ENCODE assay signal across 24 cellular contexts in the genomic region with DNA sequence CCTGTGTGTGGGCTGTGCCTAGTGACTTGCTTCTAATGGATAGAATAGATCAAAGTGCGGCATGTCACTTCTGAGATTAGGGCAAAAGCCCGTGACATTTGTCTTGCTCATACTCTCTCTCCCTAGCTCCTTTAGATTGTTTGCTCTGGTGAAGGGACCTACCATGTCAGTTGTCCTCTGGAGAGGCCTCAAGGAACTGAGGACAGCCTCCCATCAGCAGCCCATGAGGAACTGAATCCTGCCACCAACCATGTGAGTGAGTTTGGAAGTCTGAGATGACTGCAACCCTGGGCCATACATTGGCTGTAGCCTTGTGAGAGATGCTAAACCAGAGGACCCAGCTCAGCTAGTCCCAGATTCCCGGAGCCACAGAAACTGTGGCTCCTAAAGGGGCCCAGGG.
"Had no signal": no experiment of that assay in that cellular context is flagged by ENCODE, and none has a peak within 500 bp of the region (broad histone marks: within the 10 kb centered on the region; RNA-seq: fewer than 3 reads in every experiment).

No MANE protein-coding gene starts in this region.

- H3K9me3 Mint-ChIP-seq: mesothelial cell of epicardium; naive B cell; natural killer cell treated with Interleukin-12 subunit alpha and Interleukin-12 subunit beta and Interleukin-15 and Interleukin-18, amount 100 ng/mL, for 72 hours; stimulated activated naive CD8-positive, alpha-beta T cell treated with anti-CD3 and anti-CD28 coated beads, Interleukin-15, amount 100 ng/mL, for 72 hours had no signal

- H3K27ac Mint-ChIP-seq: effector memory CD8-positive, alpha-beta T cell; mesothelial cell of epicardium; naive B cell; natural killer cell treated with Interleukin-12 subunit alpha and Interleukin-12 subunit beta and Interleukin-15 and Interleukin-18, amount 100 ng/mL, for 72 hours; progenitor cell of endocrine pancreas; stimulated activated naive CD8-positive, alpha-beta T cell treated with anti-CD3 and anti-CD28 coated beads, Interleukin-15, amount 100 ng/mL, for 72 hours had no signal

- H3K4me1 ChIP-seq: left lung, parathyroid adenoma, spleen, suprapubic skin, transverse colon, upper lobe of right lung, uterus had no signal

- H3K9ac ChIP-seq: parathyroid adenoma had no signal

- ATAC-seq: effector memory CD8-positive, alpha-beta T cell; left lung; mucosa of descending colon; natural killer cell treated with Interleukin-12 subunit alpha and Interleukin-12 subunit beta and Interleukin-15 and Interleukin-18, amount 100 ng/mL, for 72 hours; stimulated activated naive CD8-positive, alpha-beta T cell treated with anti-CD3 and anti-CD28 coated beads, Interleukin-15, amount 100 ng/mL, for 72 hours; upper lobe of right lung had no signal

- H3K4me3 ChIP-seq: coronary artery, left lung, mucosa of descending colon, skin epidermis, spleen, suprapubic skin, transverse colon, upper lobe of right lung, uterus had no signal

- H3K9me3 ChIP-seq: left lung, mucosa of descending colon, neutrophil, spleen, suprapubic skin, transverse colon, upper lobe of right lung, uterus had no signal

- H3K4me3 Mint-ChIP-seq: effector memory CD8-positive, alpha-beta T cell; mesothelial cell of epicardium; naive B cell; natural killer cell treated with Interleukin-12 subunit alpha and Interleukin-12 subunit beta and Interleukin-15 and Interleukin-18, amount 100 ng/mL, for 72 hours; neural crest cell; stimulated activated naive CD8-positive, alpha-beta T cell treated with anti-CD3 and anti-CD28 coated beads, Interleukin-15, amount 100 ng/mL, for 72 hours had no signal

- H3K27me3 ChIP-seq: transverse colon, upper lobe of right lung, uterus had no signal

- H3K27ac ChIP-seq: coronary artery, left lung, neutrophil, parathyroid adenoma, skin epidermis, spleen, suprapubic skin, transverse colon, upper lobe of right lung, uterus had no signal

- H3K36me3 ChIP-seq: left lung, neutrophil, spleen, suprapubic skin, transverse colon, upper lobe of right lung, uterus had no signal

- H3K36me3 Mint-ChIP-seq: mesothelial cell of epicardium; naive B cell; natural killer cell treated with Interleukin-12 subunit alpha and Interleukin-12 subunit beta and Interleukin-15 and Interleukin-18, amount 100 ng/mL, for 72 hours had no signal

- FAIRE-seq: frontal cortex, kidney had no signal

- DNase-seq: dermis blood vessel endothelial cell; effector memory CD8-positive, alpha-beta T cell; kidney; left lung; mesenchymal stem cell; mucosa of descending colon; naive B cell; spleen; stimulated activated CD4-positive, alpha-beta T cell treated with anti-CD3 and anti-CD28 coated beads, Interleukin-4, amount 100 ng/mL, for 4 hours; stimulated activated naive CD4-positive, alpha-beta T cell; stimulated activated naive CD8-positive, alpha-beta T cell treated with anti-CD3 and anti-CD28 coated beads, Interleukin-15, amount 100 ng/mL, for 72 hours; transverse colon; upper lobe of right lung; uterus had no signal

- H3K4me1 Mint-ChIP-seq: mesothelial cell of epicardium; naive B cell; stimulated activated naive CD8-positive, alpha-beta T cell treated with anti-CD3 and anti-CD28 coated beads, Interleukin-15, amount 100 ng/mL, for 72 hours had no signal
